Comparison of ENCODE assay signal across 21 cellular contexts in genomic region chr6:142222022-142222421, GRCh38.
"Had no signal": no experiment of that assay in that cellular context is flagged by ENCODE, and none has a peak within 500 bp of the region (broad histone marks: within the 10 kb centered on the region; RNA-seq: fewer than 3 reads in every experiment).

No MANE protein-coding gene starts in this region.

- DNase-seq: central memory CD4-positive, alpha-beta T cell; dorsolateral prefrontal cortex; effector memory CD4-positive, alpha-beta T cell; immature natural killer cell; left ventricle myocardium inferior; lower lobe of right lung; mesenchymal stem cell; midbrain; psoas muscle; spleen; stimulated activated CD4-positive, alpha-beta T cell treated with anti-CD3 and anti-CD28 coated beads, Interleukin-15, amount 100 ng/mL, for 24 hours; stimulated activated CD4-positive, alpha-beta T cell treated with anti-CD3 and anti-CD28 coated beads, Interleukin-1b, Interleukin-23, amount 100 ng/mL, for 48 hours; stimulated activated CD4-positive, alpha-beta T cell treated with anti-CD3 and anti-CD28 coated beads, Interleukin-4, amount 100 ng/mL, for 24 hours; transverse colon had no signal

- H3K36me3 Mint-ChIP-seq: natural killer cell treated with Interleukin-12 subunit alpha and Interleukin-12 subunit beta and Interleukin-15 and Interleukin-18, amount 100 ng/mL, for 72 hours had no signal

- H3K27ac ChIP-seq: coronary artery, dorsolateral prefrontal cortex, esophagus muscularis mucosa, gastroesophageal sphincter, left ventricle myocardium inferior, lower lobe of right lung, psoas muscle, spleen, transverse colon had no signal

- H3K27me3 ChIP-seq: dorsolateral prefrontal cortex, esophagus muscularis mucosa, gastroesophageal sphincter, spleen, transverse colon had no signal

- H3K4me1 Mint-ChIP-seq: immature natural killer cell; stimulated activated memory B cell treated with anti-CD40 and anti-IgM and Interleukin-4, amounts not matched to agents 10 μg/mL and 1 μg/mL and 100 μg/mL, for 72 hours had no signal

- H3K9me3 Mint-ChIP-seq: immature natural killer cell; natural killer cell treated with Interleukin-12 subunit alpha and Interleukin-12 subunit beta and Interleukin-15 and Interleukin-18, amount 100 ng/mL, for 72 hours; stimulated activated naive CD8-positive, alpha-beta T cell treated with anti-CD3 and anti-CD28 coated beads, Interleukin-15, Interleukin-2, amounts not matched to agents 100 ng/mL and 50 ng/mL, for 24 hours had no signal

- H3K4me1 ChIP-seq: esophagus muscularis mucosa, gastroesophageal sphincter, left ventricle myocardium inferior, lower lobe of right lung, psoas muscle, spleen, transverse colon had no signal

- ATAC-seq: gastroesophageal sphincter; lower lobe of right lung; natural killer cell treated with Interleukin-12 subunit alpha and Interleukin-12 subunit beta and Interleukin-15 and Interleukin-18, amount 100 ng/mL, for 72 hours; psoas muscle; sciatic nerve; stimulated activated memory B cell treated with anti-CD40 and anti-IgM and Interleukin-4, amounts not matched to agents 10 μg/mL and 1 μg/mL and 100 μg/mL, for 72 hours had no signal

- H3K27ac Mint-ChIP-seq: immature natural killer cell; natural killer cell treated with Interleukin-12 subunit alpha and Interleukin-12 subunit beta and Interleukin-15 and Interleukin-18, amount 100 ng/mL, for 72 hours; stimulated activated memory B cell treated with anti-CD40 and anti-IgM and Interleukin-4, amounts not matched to agents 10 μg/mL and 1 μg/mL and 100 μg/mL, for 72 hours; stimulated activated naive CD8-positive, alpha-beta T cell treated with anti-CD3 and anti-CD28 coated beads, Interleukin-15, Interleukin-2, amounts not matched to agents 100 ng/mL and 50 ng/mL, for 24 hours had no signal

- H3K9me3 ChIP-seq: esophagus muscularis mucosa, left ventricle myocardium inferior, lower lobe of right lung, psoas muscle, transverse colon had no signal

- H3K4me3 Mint-ChIP-seq: immature natural killer cell; natural killer cell treated with Interleukin-12 subunit alpha and Interleukin-12 subunit beta and Interleukin-15 and Interleukin-18, amount 100 ng/mL, for 72 hours; stimulated activated memory B cell treated with anti-CD40 and anti-IgM and Interleukin-4, amounts not matched to agents 10 μg/mL and 1 μg/mL and 100 μg/mL, for 72 hours; stimulated activated naive CD8-positive, alpha-beta T cell treated with anti-CD3 and anti-CD28 coated beads, Interleukin-15, Interleukin-2, amounts not matched to agents 100 ng/mL and 50 ng/mL, for 24 hours had no signal

- H3K4me3 ChIP-seq: coronary artery, dorsolateral prefrontal cortex, esophagus muscularis mucosa, gastroesophageal sphincter, left ventricle myocardium inferior, lower lobe of right lung, psoas muscle, spleen, transverse colon had no signal

- H3K27me3 Mint-ChIP-seq: natural killer cell treated with Interleukin-12 subunit alpha and Interleukin-12 subunit beta and Interleukin-15 and Interleukin-18, amount 100 ng/mL, for 72 hours; stimulated activated memory B cell treated with anti-CD40 and anti-IgM and Interleukin-4, amounts not matched to agents 10 μg/mL and 1 μg/mL and 100 μg/mL, for 72 hours; stimulated activated naive CD8-positive, alpha-beta T cell treated with anti-CD3 and anti-CD28 coated beads, Interleukin-15, Interleukin-2, amounts not matched to agents 100 ng/mL and 50 ng/mL, for 24 hours had no signal
